Comparison of ENCODE assay signal across 21 cellular contexts in the genomic region with DNA sequence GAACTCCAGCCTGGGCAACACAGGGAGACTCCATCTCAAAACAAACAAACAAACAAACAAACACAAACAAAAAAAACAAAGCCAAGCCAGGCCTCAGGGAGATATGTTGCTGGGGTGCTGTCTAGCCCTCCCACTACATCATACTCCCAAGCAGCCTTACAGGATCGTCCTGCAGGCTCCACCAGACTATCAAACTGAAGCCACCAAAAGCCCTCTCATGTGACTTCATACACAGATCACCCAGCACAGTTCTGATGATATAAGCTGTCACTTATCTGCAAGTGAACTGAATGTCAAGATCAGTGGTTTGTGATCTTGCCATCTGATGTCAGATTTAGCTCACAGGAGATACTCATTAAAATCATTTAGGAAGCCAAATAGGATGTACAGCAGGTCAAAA.
"Had no signal": no experiment of that assay in that cellular context is flagged by ENCODE, and none has a peak within 500 bp of the region (broad histone marks: within the 10 kb centered on the region; RNA-seq: fewer than 3 reads in every experiment).

No MANE protein-coding gene starts in this region.

- ATAC-seq: activated CD4-positive, CD25-positive, alpha-beta regulatory T cell treated with anti-CD3 and anti-CD28 coated beads, Interleukin-2, amount 50 U/mL, for 24 hours; activated CD8-positive, alpha-beta T cell treated with anti-CD3 and anti-CD28 coated beads for 36 hours; gastroesophageal sphincter; T-helper 17 cell; WTC11 had no signal

- H3K27ac ChIP-seq: brain microvascular endothelial cell, epithelial cell of prostate, esophagus squamous epithelium, gastroesophageal sphincter had no signal

- DNase-seq: activated CD4-positive, alpha-beta T cell treated with anti-CD3 and anti-CD28 coated beads for 48 hours; activated CD4-positive, alpha-beta T cell treated with anti-CD3 and anti-CD28 coated beads, Interleukin-2, amount 50 U/mL, for 1 hour; activated CD4-positive, alpha-beta T cell treated with anti-CD3 and anti-CD28 coated beads, Interleukin-2, amount 50 U/mL, for 48 hours; activated CD8-positive, alpha-beta memory T cell treated with anti-CD3 and anti-CD28 coated beads for 24 hours; activated CD8-positive, alpha-beta T cell treated with anti-CD3 and anti-CD28 coated beads for 36 hours; activated gamma-delta T cell; activated naive CD4-positive, alpha-beta T cell treated with anti-CD3 and anti-CD28 coated beads, Interleukin-2, amount 50 U/mL, for 16 hours; activated naive CD4-positive, alpha-beta T cell treated with Interleukin-2 at 50 U/mL for 16 hours; activated T-cell treated with anti-CD3 and anti-CD28 coated beads, Interleukin-2, amount 50 U/mL, for 48 hours; amniotic stem cell; brain microvascular endothelial cell; cortex of kidney; effector CD8-positive, alpha-beta T cell; esophagus squamous epithelium; foreskin melanocyte; T-helper 1 cell; T-helper 17 cell had no signal

- H3K9me3 ChIP-seq: esophagus squamous epithelium, gastroesophageal sphincter had no signal

- H3K27me3 ChIP-seq: brain microvascular endothelial cell, esophagus squamous epithelium, gastroesophageal sphincter had no signal

- H3K4me3 ChIP-seq: esophagus squamous epithelium, gastroesophageal sphincter had no signal

- H3K4me1 ChIP-seq: esophagus squamous epithelium, gastroesophageal sphincter had no signal
